Comparison of ENCODE assay signal across 11 cellular contexts in the genomic region with DNA sequence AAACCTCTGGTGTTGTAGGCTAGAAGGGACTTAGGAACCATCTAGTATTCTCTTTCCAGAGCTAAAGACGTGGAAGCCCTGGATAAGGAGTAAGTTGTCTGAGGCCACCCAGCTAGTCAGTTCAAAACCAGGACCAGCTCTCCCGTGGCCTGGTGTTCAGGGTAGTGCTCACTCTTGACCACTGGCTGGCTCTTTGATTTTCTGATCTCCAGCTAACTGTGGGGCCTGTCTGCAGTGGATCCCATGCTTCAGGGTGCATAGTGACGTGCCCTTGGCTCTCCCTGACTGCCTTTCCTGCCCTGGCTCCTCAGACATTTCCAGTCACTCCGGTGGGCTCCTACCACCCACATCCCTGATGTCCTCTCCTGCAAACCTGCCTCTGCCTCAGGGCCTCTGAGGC. TPM values are rescaled to one million over a fixed set of nuclear protein-coding genes. Genes with fewer than 3 reads are reported as not detected.
DNase-seq lines count a peak whose midpoint lies in the region; ATAC-seq, FAIRE-seq and TF ChIP-seq lines count a peak whose summit lies in the region.
"Had no signal": no experiment of that assay in that cellular context is flagged by ENCODE, and none has a peak within 500 bp of the region (broad histone marks: within the 10 kb centered on the region; RNA-seq: fewer than 3 reads in every experiment).

No MANE protein-coding gene starts in this region.

- H3K9me2 ChIP-seq in GM23338 (ENCODE audit: insufficient read depth) = no peaks in the 10 kb centered on the region

- no peak for DNase-seq in GM23338 (ENCODE audit: low spot score)
- DNase-seq in astrocyte (ENCODE audit: low read depth) = no peak
- no peak for DNase-seq in central memory CD4-positive, alpha-beta T cell
- no peak for DNase-seq in hepatic stellate cell (ENCODE audit: low spot score)
- DNase-seq: activated effector memory CD4-positive, alpha-beta T cell treated with Interleukin-2 at 50 U/mL for 16 hours; KBM-7; NCI-H510A treated with DMSO at 0.1 percent for 48 hours had no signal

- H2AFZ ChIP-seq in GM23338 (no peak overlapping the region), astrocyte (ENCODE audit: low read depth, low read length) (peak overlapping the region; percentile 88)

- peak overlapping the region; percentile 83 for H3K4me3 Mint-ChIP-seq in GM23338
- H3K4me3 Mint-ChIP-seq in astrocyte (ENCODE audit: unreplicated experiment) = peak overlapping the region; percentile 93

- no peaks in the 10 kb centered on the region for H3K9me3 ChIP-seq in astrocyte (ENCODE audit: insufficient read depth, low read depth, low read length)
- no peaks in the 10 kb centered on the region for H3K9me3 ChIP-seq in iPS-15b (ENCODE audit: control insufficient read depth, insufficient read depth, low read length)
- no peaks in the 10 kb centered on the region for H3K9me3 ChIP-seq in skeletal muscle satellite cell (replicated peaks; ENCODE audit: low read length)

- peak overlapping the region; percentile 82 for H3K4me3 ChIP-seq in GM23338
- peak overlapping the region; percentile 83 for H3K4me3 ChIP-seq in astrocyte (ENCODE audit: insufficient read depth, low read depth, low read length)
- H3K4me3 ChIP-seq in iPS-15b (ENCODE audit: low read depth, low read length) = peak overlapping the region; percentile 70
- peak overlapping the region; percentile 81 for H3K4me3 ChIP-seq in skeletal muscle satellite cell (ENCODE audit: low read length)

- no peak for TF ChIP-seq CTCF in GM23338 (conservative IDR thresholded peaks at IDR 0.05; ENCODE audit: low read depth in 2 of 2)
- no peak for TF ChIP-seq CTCF in astrocyte (IDR thresholded peaks at IDR 0.05; ENCODE audit: insufficient read depth, low read depth, low read length)

- H3K4me1 ChIP-seq in GM23338 (ENCODE audit: insufficient read depth) (peaks cover 59% of the 10 kb centered on the region), astrocyte (ENCODE audit: insufficient read depth, low read length) (peaks cover 34% of the 10 kb centered on the region), iPS-15b (ENCODE audit: control insufficient read depth, insufficient read depth, low read length) (peaks cover 16% of the 10 kb centered on the region), skeletal muscle satellite cell (ENCODE audit: control insufficient read depth, insufficient read depth, low read length) (peaks cover 75% of the 10 kb centered on the region)

- H4K20me1 ChIP-seq in GM23338 (replicated peaks; ENCODE audit: insufficient read depth) = no peaks in the 10 kb centered on the region
- H4K20me1 ChIP-seq in astrocyte (ENCODE audit: insufficient read depth, low read length) = no peaks in the 10 kb centered on the region

- H3K9ac ChIP-seq in astrocyte (ENCODE audit: low read length) = peak overlapping the region; percentile 95
- no peak overlapping the region for H3K9ac ChIP-seq in iPS-15b (ENCODE audit: low read depth, low read length)
- H3K9ac ChIP-seq in skeletal muscle satellite cell (ENCODE audit: low read depth, low read length) = peak overlapping the region; percentile 93

- H3K27ac ChIP-seq in GM23338 (ENCODE audit: low read depth) (no peak overlapping the region; the same call in 1 of the 2 replicates), astrocyte (ENCODE audit: low read depth, low read length) (peak overlapping the region; percentile 89)

- no peak for FAIRE-seq in astrocyte (lab: Jason Lieb, UNC)

- H3K27ac Mint-ChIP-seq in GM23338 (peak overlapping the region; percentile 46; the same call in 1 of the 2 replicates), astrocyte (ENCODE audit: unreplicated experiment) (no peak overlapping the region)

- H3K79me2 ChIP-seq in GM23338 (replicated peaks; ENCODE audit: insufficient read depth) = peaks cover 49% of the 10 kb centered on the region
- H3K79me2 ChIP-seq in astrocyte (ENCODE audit: insufficient read depth, low read length) = peaks cover 62% of the 10 kb centered on the region

- no peaks in the 10 kb centered on the region for H3K9me3 Mint-ChIP-seq in GM23338
- H3K9me3 Mint-ChIP-seq in astrocyte (ENCODE audit: unreplicated experiment) = no peaks in the 10 kb centered on the region

- peaks cover 5% of the 10 kb centered on the region for H3K36me3 Mint-ChIP-seq in GM23338 (ENCODE audit: low read depth)
- H3K36me3 Mint-ChIP-seq in astrocyte (ENCODE audit: low read depth, unreplicated experiment) = peaks cover 4% of the 10 kb centered on the region

- no peak for ATAC-seq in GM23338
- ATAC-seq in HG03354 (IDR thresholded peaks at IDR 0.05; ENCODE audit: poor library complexity, severe bottlenecking, unreplicated experiment) = no peak
- ATAC-seq in GM19397 (IDR thresholded peaks at IDR 0.05; ENCODE audit: unreplicated experiment) = no peak

- H3K4me2 ChIP-seq in GM23338 = peak overlapping the region; percentile 90
- H3K4me2 ChIP-seq in astrocyte (ENCODE audit: low read length) = peak overlapping the region; percentile 99
- H3K4me2 ChIP-seq in skeletal muscle satellite cell (ENCODE audit: low read length) = peak overlapping the region; percentile 99

- H3K27me3 Mint-ChIP-seq in GM23338 (ENCODE audit: insufficient read depth, low read depth, poor library complexity) (peaks cover 22% of the 10 kb centered on the region), astrocyte (ENCODE audit: low read depth, unreplicated experiment) (peaks cover 21% of the 10 kb centered on the region)

- no peaks in the 10 kb centered on the region for H3F3A ChIP-seq in GM23338 (replicated peaks; ENCODE audit: low read depth)

- H3K4me1 Mint-ChIP-seq in GM23338 = peaks cover 50% of the 10 kb centered on the region
- H3K4me1 Mint-ChIP-seq in astrocyte (ENCODE audit: low read depth, unreplicated experiment) = peaks cover 30% of the 10 kb centered on the region

- no peaks in the 10 kb centered on the region for H3K36me3 ChIP-seq in GM23338 (ENCODE audit: insufficient read depth)
- no peaks in the 10 kb centered on the region for H3K36me3 ChIP-seq in astrocyte (ENCODE audit: insufficient read depth, low read length)
- H3K36me3 ChIP-seq in iPS-15b (ENCODE audit: control insufficient read depth, insufficient read depth, low read length) = no peaks in the 10 kb centered on the region
- peaks cover 38% of the 10 kb centered on the region for H3K36me3 ChIP-seq in skeletal muscle satellite cell (ENCODE audit: insufficient read depth, low read length)

- H3K27me3 ChIP-seq in GM23338 (ENCODE audit: insufficient read depth) (peaks cover 16% of the 10 kb centered on the region), astrocyte (ENCODE audit: insufficient read depth, low read length) (no peaks in the 10 kb centered on the region), iPS-15b (ENCODE audit: control insufficient read depth, insufficient read depth, low read length) (peaks cover 9% of the 10 kb centered on the region), skeletal muscle satellite cell (ENCODE audit: control insufficient read depth, insufficient read depth, low read length) (no peaks in the 10 kb centered on the region)

TF ChIP-seq in GM23338, 12 proteins besides CTCF, POLR2A, EP300 and RAD21:
- TF ChIP-seq ZNF114 (CRISPR knock-in tag; IDR thresholded peaks at IDR 0.05) (no peak), JUNB (IDR thresholded peaks at IDR 0.05; ENCODE audit: unreplicated experiment) (peak; percentile 62)
- TF ChIP-seq, protein P1, sequence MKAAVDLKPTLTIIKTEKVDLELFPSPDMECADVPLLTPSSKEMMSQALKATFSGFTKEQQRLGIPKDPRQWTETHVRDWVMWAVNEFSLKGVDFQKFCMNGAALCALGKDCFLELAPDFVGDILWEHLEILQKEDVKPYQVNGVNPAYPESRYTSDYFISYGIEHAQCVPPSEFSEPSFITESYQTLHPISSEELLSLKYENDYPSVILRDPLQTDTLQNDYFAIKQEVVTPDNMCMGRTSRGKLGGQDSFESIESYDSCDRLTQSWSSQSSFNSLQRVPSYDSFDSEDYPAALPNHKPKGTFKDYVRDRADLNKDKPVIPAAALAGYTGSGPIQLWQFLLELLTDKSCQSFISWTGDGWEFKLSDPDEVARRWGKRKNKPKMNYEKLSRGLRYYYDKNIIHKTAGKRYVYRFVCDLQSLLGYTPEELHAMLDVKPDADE (IDR thresholded peaks at IDR 0.05) = no peak
TF ChIP-seq in GM23338: peak in this region for 1.

RNA-seq across cellular contexts. Expression of gene CLMP, which starts 1.3 kb away (rescaled TPM):
- 18.4 and 22.2 TPM in 2 replicates for total RNA-seq in GM23338 (2014; rRNA removed; shearing (Covaris generic))
- polyA plus RNA-seq in GM23338 (2016; fragmentation: Nextera tagmentation; extraction: Ambion mirVana) = 7.1 and 8.4 TPM in 2 replicates
- total RNA-seq in astrocyte = 16.0 and 26.5 TPM in 2 replicates
- total RNA-seq in skeletal muscle satellite cell (2012; rRNA removed) = 272 and 284 TPM in 2 replicates
